ENCODE assay signal across 15 cellular contexts in the genomic region with DNA sequence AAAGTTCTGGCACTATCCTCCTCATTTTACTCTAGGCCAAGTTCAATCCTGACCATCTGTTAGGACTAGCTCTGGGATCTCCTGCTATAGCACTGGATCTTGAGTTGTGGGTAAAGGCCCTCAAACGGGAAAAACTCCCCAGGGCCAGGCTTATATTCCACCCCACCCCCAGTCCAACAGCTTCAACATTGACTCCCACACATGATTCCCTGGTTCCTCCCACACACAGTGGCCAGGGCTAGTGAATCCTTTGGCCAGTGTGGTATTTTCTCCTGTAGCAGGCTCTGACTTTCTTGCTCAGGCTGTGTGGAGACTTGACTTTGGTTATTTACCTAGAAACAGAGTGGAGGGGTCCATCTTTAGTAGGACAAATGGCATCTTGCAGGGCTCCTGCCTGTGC. TPM values are rescaled to one million over a fixed set of nuclear protein-coding genes. Genes with fewer than 3 reads are reported as not detected.
DNase-seq lines count a peak whose midpoint lies in the region; ATAC-seq, FAIRE-seq and TF ChIP-seq lines count a peak whose summit lies in the region.
"Had no signal": no experiment of that assay in that cellular context is flagged by ENCODE, and none has a peak within 500 bp of the region (broad histone marks: within the 10 kb centered on the region; RNA-seq: fewer than 3 reads in every experiment).

No MANE protein-coding gene starts in this region.

- H2AK5ac ChIP-seq in neuronal stem cell (ENCODE audit: low read depth, low read length), result no peak overlapping the region

- H4K91ac ChIP-seq in neuronal stem cell (ENCODE audit: low read depth, low read length, poor library complexity), result no peak overlapping the region

- H3K4me1 Mint-ChIP-seq in GM23338, result peaks cover 17% of the 10 kb centered on the region
- H3K4me1 Mint-ChIP-seq in astrocyte (ENCODE audit: low read depth, unreplicated experiment), result peaks cover 12% of the 10 kb centered on the region

- H3K4me3 ChIP-seq in ACC112 (ENCODE audit: low read depth, low read length), result no peak overlapping the region
- no peak overlapping the region for H3K4me3 ChIP-seq in GM23338
- H3K4me3 ChIP-seq in astrocyte (ENCODE audit: insufficient read depth, low read depth, low read length), result no peak overlapping the region
- no peak overlapping the region for H3K4me3 ChIP-seq in neuronal stem cell (ENCODE audit: low read length in 2 of 2)
- H3K4me3 ChIP-seq: PC-9 had no signal

- no peak overlapping the region for H2BK120ac ChIP-seq in neuronal stem cell (ENCODE audit: low read depth, low read length)

- H3K18ac ChIP-seq in neuronal stem cell (ENCODE audit: low read length), result no peak overlapping the region

- H3K23ac ChIP-seq in neuronal stem cell (ENCODE audit: low read depth, low read length, poor library complexity), result no peak overlapping the region

- H3K79me1 ChIP-seq in neuronal stem cell (ENCODE audit: low read depth, low read length), result no peaks in the 10 kb centered on the region

- H3F3A ChIP-seq in GM23338 (replicated peaks; ENCODE audit: low read depth), result no peaks in the 10 kb centered on the region

- no peak for DNase-seq in GM23338 (ENCODE audit: low spot score)
- DNase-seq in astrocyte (ENCODE audit: low read depth), result no peak
- DNase-seq in neuronal stem cell (ENCODE audit: low spot score), result no peak
- no peak for DNase-seq in A172 (ENCODE audit: low spot score)
- DNase-seq in activated T-cell treated with anti-CD3 and anti-CD28 coated beads, Interleukin-2, amount 50 U/mL, for 48 hours, result no peak
- DNase-seq: EL, NCI-H1105, NCI-H1694, NCI-H510A treated with DMSO at 0.1 percent for 48 hours, NCI-H82, PC-9 had no signal

- H3K27ac Mint-ChIP-seq in GM23338 (peak overlapping the region; percentile 62; the same call in 1 of the 2 replicates), astrocyte (ENCODE audit: unreplicated experiment) (peak overlapping the region; percentile 45)
- H3K27ac Mint-ChIP-seq: CD4-positive, CD25-positive, alpha-beta regulatory T cell had no signal

- ATAC-seq in GM23338, result no peak
- ATAC-seq in GM18498 (IDR thresholded peaks at IDR 0.05; ENCODE audit: unreplicated experiment), result no peak
- ATAC-seq: HCT116 had no signal

- no peak overlapping the region for H2BK15ac ChIP-seq in neuronal stem cell (ENCODE audit: low read length)

- H4K20me1 ChIP-seq in GM23338 (replicated peaks; ENCODE audit: insufficient read depth), result no peaks in the 10 kb centered on the region
- H4K20me1 ChIP-seq in astrocyte (ENCODE audit: insufficient read depth, low read length), result no peaks in the 10 kb centered on the region

- H2BK5ac ChIP-seq in neuronal stem cell (ENCODE audit: low read length), result no peak overlapping the region

- H2BK12ac ChIP-seq in neuronal stem cell (ENCODE audit: low read length), result no peak overlapping the region

- H2AFZ ChIP-seq in ACC112 (ENCODE audit: low read length, unreplicated experiment) (peak overlapping the region; percentile 2), GM23338 (peak overlapping the region; percentile 33), astrocyte (ENCODE audit: low read depth, low read length) (no peak overlapping the region), neuronal stem cell (ENCODE audit: low read length) (peak overlapping the region; percentile 77)
- H2AFZ ChIP-seq: PC-9 had no signal

- no peak overlapping the region for H3K9ac ChIP-seq in astrocyte (ENCODE audit: low read length)
- H3K9ac ChIP-seq in neuronal stem cell (ENCODE audit: low read depth, low read length, poor library complexity), result no peak overlapping the region

- H3K27me3 ChIP-seq in ACC112 (ENCODE audit: insufficient read depth, low read length), result no peaks in the 10 kb centered on the region
- H3K27me3 ChIP-seq in GM23338 (ENCODE audit: insufficient read depth), result no peaks in the 10 kb centered on the region
- H3K27me3 ChIP-seq in astrocyte (ENCODE audit: insufficient read depth, low read length), result no peaks in the 10 kb centered on the region
- H3K27me3 ChIP-seq in neuronal stem cell (ENCODE audit: control insufficient read depth in 3 of 3, insufficient read depth in 3 of 3, low read depth in 1 of 3, low read length in 3 of 3), result peaks cover 0 to 2% (median 0%) of the 10 kb centered on the region in 3 experiments

- no peak overlapping the region for H3K4ac ChIP-seq in neuronal stem cell (ENCODE audit: low read length)

- H3K4me1 ChIP-seq in ACC112 (ENCODE audit: control insufficient read depth, insufficient read depth, low read length, unreplicated experiment), result no peaks in the 10 kb centered on the region
- peaks cover 15% of the 10 kb centered on the region for H3K4me1 ChIP-seq in GM23338 (ENCODE audit: insufficient read depth)
- H3K4me1 ChIP-seq in astrocyte (ENCODE audit: insufficient read depth, low read length), result no peaks in the 10 kb centered on the region
- peaks cover 0 to 23% of the 10 kb centered on the region in 2 donors for H3K4me1 ChIP-seq in neuronal stem cell (ENCODE audit: control insufficient read depth in 2 of 2, insufficient read depth in 1 of 2, low read depth in 1 of 2, low read length in 2 of 2)

- TF ChIP-seq CTCF in GM23338 (conservative IDR thresholded peaks at IDR 0.05; ENCODE audit: low read depth in 2 of 2), result no peak
- TF ChIP-seq CTCF in astrocyte (IDR thresholded peaks at IDR 0.05; ENCODE audit: insufficient read depth, low read depth, low read length), result no peak

- H3K14ac ChIP-seq in neuronal stem cell (ENCODE audit: low read length), result no peak overlapping the region

- no peaks in the 10 kb centered on the region for H3K79me2 ChIP-seq in ACC112 (ENCODE audit: control insufficient read depth, insufficient read depth, low read length, unreplicated experiment)
- no peaks in the 10 kb centered on the region for H3K79me2 ChIP-seq in GM23338 (replicated peaks; ENCODE audit: insufficient read depth)
- no peaks in the 10 kb centered on the region for H3K79me2 ChIP-seq in astrocyte (ENCODE audit: insufficient read depth, low read length)

- H3K9me2 ChIP-seq in GM23338 (ENCODE audit: insufficient read depth), result peaks cover 12% of the 10 kb centered on the region

- no peak for FAIRE-seq in astrocyte (lab: Jason Lieb, UNC)

- H3K4me3 Mint-ChIP-seq in GM23338 (no peak overlapping the region), astrocyte (ENCODE audit: unreplicated experiment) (no peak overlapping the region)
- H3K4me3 Mint-ChIP-seq: CD4-positive, CD25-positive, alpha-beta regulatory T cell had no signal

- H3K4me2 ChIP-seq in GM23338 (no peak overlapping the region), astrocyte (ENCODE audit: low read length) (no peak overlapping the region), neuronal stem cell (ENCODE audit: insufficient read depth, low read length, poor library complexity, severe bottlenecking) (no peak overlapping the region)
- H3K4me2 ChIP-seq: PC-9 had no signal

- no peaks in the 10 kb centered on the region for H3K36me3 Mint-ChIP-seq in GM23338 (ENCODE audit: low read depth)
- H3K36me3 Mint-ChIP-seq in astrocyte (ENCODE audit: low read depth, unreplicated experiment), result no peaks in the 10 kb centered on the region
- H3K36me3 Mint-ChIP-seq: CD4-positive, CD25-positive, alpha-beta regulatory T cell had no signal

- H3K36me3 ChIP-seq in ACC112 (ENCODE audit: insufficient read depth, low read length), result no peaks in the 10 kb centered on the region
- no peaks in the 10 kb centered on the region for H3K36me3 ChIP-seq in GM23338 (ENCODE audit: insufficient read depth)
- H3K36me3 ChIP-seq in astrocyte (ENCODE audit: insufficient read depth, low read length), result no peaks in the 10 kb centered on the region
- no peaks in the 10 kb centered on the region for H3K36me3 ChIP-seq in neuronal stem cell (replicated peaks in 1 of 2; ENCODE audit: control insufficient read depth in 2 of 2, insufficient read depth in 2 of 2, low read length in 2 of 2)

- H3K9me3 ChIP-seq in astrocyte (ENCODE audit: insufficient read depth, low read depth, low read length), result no peaks in the 10 kb centered on the region
- H3K9me3 ChIP-seq in neuronal stem cell (replicated peaks in 1 of 2; ENCODE audit: control insufficient read depth in 2 of 2, insufficient read depth in 1 of 2, low read depth in 1 of 2, low read length in 2 of 2), result no peaks in the 10 kb centered on the region

- H4K8ac ChIP-seq in neuronal stem cell (ENCODE audit: low read depth, low read length), result no peak overlapping the region

- no CpG with 5 or more reads among the region's 1 CpG for WGBS in neuronal stem cell (ENCODE audit: extremely low coverage in 2 of 2, insufficient read length in 2 of 2, insufficient replicate concordance in 1 of 2), 2 donors

- H3K27me3 Mint-ChIP-seq in GM23338 (ENCODE audit: insufficient read depth, low read depth, poor library complexity), result peaks cover 2% of the 10 kb centered on the region
- H3K27me3 Mint-ChIP-seq in astrocyte (ENCODE audit: low read depth, unreplicated experiment), result peaks cover 13% of the 10 kb centered on the region

- H3K27ac ChIP-seq in ACC112 (ENCODE audit: low read depth, low read length) (no peak overlapping the region), GM23338 (ENCODE audit: low read depth) (no peak overlapping the region; the same call in 1 of the 2 replicates), astrocyte (ENCODE audit: low read depth, low read length) (no peak overlapping the region), neuronal stem cell (replicated peaks; ENCODE audit: low read length) (no peak overlapping the region)
- H3K27ac ChIP-seq: PC-9 had no signal

- no peaks in the 10 kb centered on the region; the same call in 2 of the 3 replicates for H3K9me3 Mint-ChIP-seq in GM23338
- peaks cover 4% of the 10 kb centered on the region for H3K9me3 Mint-ChIP-seq in astrocyte (ENCODE audit: unreplicated experiment)
- H3K9me3 Mint-ChIP-seq: CD4-positive, CD25-positive, alpha-beta regulatory T cell had no signal

TF ChIP-seq in GM23338, 12 proteins besides CTCF, POLR2A, EP300 and RAD21 (continues in another document):
- TF ChIP-seq JUNB (IDR thresholded peaks at IDR 0.05; ENCODE audit: unreplicated experiment), result no peak

RNA-seq across cellular contexts. Expression of a gene that starts 10.3 kb away (rescaled TPM):
- total RNA-seq in GM23338 (2014; rRNA removed; shearing (Covaris generic)), result 17.3 and 25.9 TPM in 2 replicates
- 14.7 and 16.7 TPM in 2 replicates for polyA plus RNA-seq in GM23338 (2016; fragmentation: Nextera tagmentation; extraction: Ambion mirVana)
- total RNA-seq in astrocyte, result 27.8 and 28.9 TPM in 2 replicates
- 16.7 TPM for polyA plus RNA-seq in neuronal stem cell (2013, experiment 1 of 2)
- polyA plus RNA-seq in neuronal stem cell (2013, experiment 2 of 2), result 16.2 TPM
- total RNA-seq in A172 (2014; rRNA removed; shearing (Covaris generic)), result 32.8 and 35.8 TPM in 2 replicates

RNA-seq across cellular contexts. Expression of a gene that starts 21.3 kb away (rescaled TPM):
- 89.8 and 101 TPM in 2 replicates for total RNA-seq in GM23338 (2014; rRNA removed; shearing (Covaris generic))
- polyA plus RNA-seq in GM23338 (2016; fragmentation: Nextera tagmentation; extraction: Ambion mirVana), result 41.5 and 42.6 TPM in 2 replicates
- 83.0 and 83.5 TPM in 2 replicates for total RNA-seq in astrocyte
- polyA plus RNA-seq in neuronal stem cell (2013, experiment 1 of 2), result 39.4 TPM
- polyA plus RNA-seq in neuronal stem cell (2013, experiment 2 of 2), result 40.3 TPM
- 87.3 and 96.6 TPM in 2 replicates for total RNA-seq in A172 (2014; rRNA removed; shearing (Covaris generic))
